ENCODE assay signal across 12 cellular contexts in genomic region chr5:116378007-116378831, GRCh38.
A peak's percentile ranks its signal among the peaks of the same experiment; 100 is the strongest.
DNase-seq lines count a peak whose midpoint lies in the region; ATAC-seq lines count a peak whose summit lies in the region.
"Had no signal": no experiment of that assay in that cellular context is flagged by ENCODE, and none has a peak within 500 bp of the region (broad histone marks: within the 10 kb centered on the region; RNA-seq: fewer than 3 reads in every experiment).

No MANE protein-coding gene starts in this region.

- 72% methylated on average over 12 of the region's 12 CpGs for WGBS in right cardiac atrium

- peak; percentile 26 to 63 for ATAC-seq in right cardiac atrium
- peak; percentile 48 for ATAC-seq in esophagus mucosa
- no peak for ATAC-seq in HG03439 (IDR thresholded peaks at IDR 0.05; ENCODE audit: unreplicated experiment)
- no peak for ATAC-seq in GM21717 (IDR thresholded peaks at IDR 0.05; ENCODE audit: unreplicated experiment)
- ATAC-seq: natural killer cell had no signal

- no peaks in the 10 kb centered on the region for H3K9me3 ChIP-seq in right cardiac atrium (ENCODE audit: control insufficient read depth, low read length)

- H3K4me1 ChIP-seq in right cardiac atrium (ENCODE audit: control insufficient read depth, insufficient read depth, low read length), result peaks cover 4% of the 10 kb centered on the region

- DNase-seq in right cardiac atrium (no peak), cardiac septum (ENCODE audit: low spot score) (no peak), NCI-H510A treated with DMSO at 0.1 percent for 48 hours (lab: John Stamatoyannopoulos, UW) (peak; percentile 4), SW480 (ENCODE audit: low spot score) (no peak), NCI-H128 (lab: John Stamatoyannopoulos, UW; ENCODE audit: unreplicated experiment) (no peak)
- DNase-seq: activated CD4-positive, alpha-beta memory T cell treated with anti-CD3 and anti-CD28 coated beads, Interleukin-2, amount 10 ng/mL, durations not matched to agents 7 days and 5 days; activated naive CD4-positive, alpha-beta T cell; natural killer cell; stimulated activated CD4-positive, alpha-beta T cell treated with anti-CD3 and anti-CD28 coated beads, Interleukin-12 subunit alpha, Interleukin-12 subunit beta, amount 100 ng/mL, for 4 hours had no signal

- no peaks in the 10 kb centered on the region for H3K27me3 ChIP-seq in right cardiac atrium (ENCODE audit: control insufficient read depth, insufficient read depth)

- no peak overlapping the region for H3K4me3 ChIP-seq in right cardiac atrium (ENCODE audit: low read length)

- intact Hi-C loops in right cardiac atrium (cut with DNase I) (no loop called here), cardiac septum (cut with DNase I) (no loop called here)

- no peak overlapping the region for H3K27ac ChIP-seq in right cardiac atrium (ENCODE audit: low read length)

Comparison
In these comparisons a context has a peak if more than half of its experiments do, and no peak if none do; other contexts are left out.
1. ATAC-seq: peak in right cardiac atrium (2 of 2) and esophagus mucosa (single experiment); none in HG03439 (single experiment) and GM21717 (single experiment).